Comparison of ENCODE assay signal across 8 cellular contexts in the genomic region with DNA sequence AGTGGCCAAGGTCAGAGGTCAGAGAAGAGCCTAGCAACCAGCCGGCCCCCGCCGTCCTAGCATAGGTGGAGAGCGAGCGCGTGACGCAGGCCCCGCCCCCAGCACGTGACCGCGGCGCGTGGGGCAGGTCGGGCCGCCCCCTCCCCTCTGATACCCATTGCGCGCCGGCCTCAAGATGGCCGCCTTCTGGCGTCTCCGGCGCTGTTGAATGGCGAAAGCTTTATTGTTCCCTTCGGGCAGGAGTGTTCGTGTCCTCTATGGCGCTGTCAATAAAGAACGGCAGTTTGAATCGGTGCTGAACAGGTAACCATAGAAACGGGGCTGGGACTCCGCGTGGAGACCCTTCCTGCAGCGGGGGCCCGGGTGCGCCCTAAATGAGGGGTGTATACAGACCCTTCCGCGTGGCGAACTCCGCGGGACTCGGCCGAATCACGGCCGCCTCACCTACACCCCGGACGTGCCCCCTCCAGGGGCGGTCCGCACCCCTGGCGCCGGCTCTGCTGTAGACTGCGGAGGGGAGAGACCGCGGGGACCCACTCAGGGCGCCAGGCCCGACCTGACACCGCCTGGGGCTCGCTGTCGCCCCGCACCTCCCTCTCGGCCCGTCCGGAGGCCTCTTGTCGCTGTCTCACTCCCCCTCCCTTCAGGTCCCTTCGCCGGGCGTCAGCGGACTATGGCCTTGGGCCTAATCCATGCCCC. TPM values are rescaled to one million over a fixed set of nuclear protein-coding genes. Genes with fewer than 3 reads are reported as not detected.
DNase-seq lines count a peak whose midpoint lies in the region; ATAC-seq and TF ChIP-seq lines count a peak whose summit lies in the region.

A gene with protein sequence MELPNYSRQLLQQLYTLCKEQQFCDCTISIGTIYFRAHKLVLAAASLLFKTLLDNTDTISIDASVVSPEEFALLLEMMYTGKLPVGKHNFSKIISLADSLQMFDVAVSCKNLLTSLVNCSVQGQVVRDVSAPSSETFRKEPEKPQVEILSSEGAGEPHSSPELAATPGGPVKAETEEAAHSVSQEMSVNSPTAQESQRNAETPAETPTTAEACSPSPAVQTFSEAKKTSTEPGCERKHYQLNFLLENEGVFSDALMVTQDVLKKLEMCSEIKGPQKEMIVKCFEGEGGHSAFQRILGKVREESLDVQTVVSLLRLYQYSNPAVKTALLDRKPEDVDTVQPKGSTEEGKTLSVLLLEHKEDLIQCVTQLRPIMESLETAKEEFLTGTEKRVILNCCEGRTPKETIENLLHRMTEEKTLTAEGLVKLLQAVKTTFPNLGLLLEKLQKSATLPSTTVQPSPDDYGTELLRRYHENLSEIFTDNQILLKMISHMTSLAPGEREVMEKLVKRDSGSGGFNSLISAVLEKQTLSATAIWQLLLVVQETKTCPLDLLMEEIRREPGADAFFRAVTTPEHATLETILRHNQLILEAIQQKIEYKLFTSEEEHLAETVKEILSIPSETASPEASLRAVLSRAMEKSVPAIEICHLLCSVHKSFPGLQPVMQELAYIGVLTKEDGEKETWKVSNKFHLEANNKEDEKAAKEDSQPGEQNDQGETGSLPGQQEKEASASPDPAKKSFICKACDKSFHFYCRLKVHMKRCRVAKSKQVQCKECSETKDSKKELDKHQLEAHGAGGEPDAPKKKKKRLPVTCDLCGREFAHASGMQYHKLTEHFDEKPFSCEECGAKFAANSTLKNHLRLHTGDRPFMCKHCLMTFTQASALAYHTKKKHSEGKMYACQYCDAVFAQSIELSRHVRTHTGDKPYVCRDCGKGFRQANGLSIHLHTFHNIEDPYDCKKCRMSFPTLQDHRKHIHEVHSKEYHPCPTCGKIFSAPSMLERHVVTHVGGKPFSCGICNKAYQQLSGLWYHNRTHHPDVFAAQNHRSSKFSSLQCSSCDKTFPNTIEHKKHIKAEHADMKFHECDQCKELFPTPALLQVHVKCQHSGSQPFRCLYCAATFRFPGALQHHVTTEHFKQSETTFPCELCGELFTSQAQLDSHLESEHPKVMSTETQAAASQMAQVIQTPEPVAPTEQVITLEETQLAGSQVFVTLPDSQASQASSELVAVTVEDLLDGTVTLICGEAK (plus strand): TSS at position 150 of the 699 bp plus-strand sequence. CDS start 38,098 bp downstream, outside the sequence.

- H3K36me3 Mint-ChIP-seq in activated naive CD4-positive, alpha-beta T cell treated with anti-CD3 and anti-CD28 coated beads, Interleukin-2, amount 50 U/mL, for 72 hours, result peaks cover 7 to 13% of the 10 kb centered on the region in 2 donors

- peak within 1 kb of the TSS; percentile 93 for H3K27ac ChIP-seq in temporal lobe (ENCODE audit: low read depth, low read length)

- DNase-seq in GM06990 (ENCODE audit: extremely low read depth, insufficient read length), result peak; percentile 96
- DNase-seq in NCI-H1092 (lab: John Stamatoyannopoulos, UW), result peak; percentile 99
- peak; percentile 85 for DNase-seq in SKM-1 (lab: John Stamatoyannopoulos, UW; ENCODE audit: unreplicated experiment)
- peak; percentile 93 to 95 for DNase-seq in activated naive CD4-positive, alpha-beta T cell treated with anti-CD3 and anti-CD28 coated beads, Interleukin-2, amount 50 U/mL, for 72 hours (ENCODE audit: low spot score in 2 of 2)
- peak; percentile 93 for DNase-seq in glomerular visceral epithelial cell (ENCODE audit: extremely low spot score)
- peak; percentile 88 for DNase-seq in omental fat pad (ENCODE audit: low spot score)

- ATAC-seq in HG02588 (IDR thresholded peaks at IDR 0.05; ENCODE audit: unreplicated experiment) (peak; percentile 82), omental fat pad (ENCODE audit: low FRiP score) (peak; percentile 96)
- ATAC-seq in activated naive CD4-positive, alpha-beta T cell treated with anti-CD3 and anti-CD28 coated beads, Interleukin-2, amount 50 U/mL, for 72 hours, result peak; percentile 95 to 100

- peaks cover 0 to 6% of the 10 kb centered on the region in 2 donors for H3K9me3 Mint-ChIP-seq in activated naive CD4-positive, alpha-beta T cell treated with anti-CD3 and anti-CD28 coated beads, Interleukin-2, amount 50 U/mL, for 72 hours

- peak within 1 kb of the TSS; percentile 67 for H3K4me3 ChIP-seq in GM06990 (replicated peaks; ENCODE audit: low read depth, low read length)

- H3K36me3 ChIP-seq in GM06990 (ENCODE audit: control insufficient read depth, insufficient read depth, low read length), result no peaks in the 10 kb centered on the region

- TF ChIP-seq CTCF in GM06990 (IDR thresholded peaks at IDR 0.05; ENCODE audit: insufficient read depth, low read length, poor library complexity, severe bottlenecking), result no peak
- no peak for TF ChIP-seq CTCF in omental fat pad (IDR thresholded peaks at IDR 0.05)

- peak within 1 kb of the TSS; percentile 90 to 97 for H3K27ac Mint-ChIP-seq in activated naive CD4-positive, alpha-beta T cell treated with anti-CD3 and anti-CD28 coated beads, Interleukin-2, amount 50 U/mL, for 72 hours

- no peaks in the 10 kb centered on the region for H3K27me3 ChIP-seq in GM06990 (replicated peaks; ENCODE audit: control insufficient read depth, insufficient read depth, low read length)

RNA-seq across cellular contexts. Expression of the gene that starts here (rescaled TPM):
- 10 to 100 TPM; 15.9 to 16.3 TPM for total RNA-seq in activated naive CD4-positive, alpha-beta T cell treated with anti-CD3 and anti-CD28 coated beads, Interleukin-2, amount 50 U/mL, for 72 hours
- total RNA-seq in omental fat pad, result 10 to 100 TPM; 13.2 to 19.9 (median 17.8) TPM
- total RNA-seq in temporal lobe, result 11.6 TPM

Comparison
In these comparisons a context has a peak if more than half of its experiments do, and no peak if none do; other contexts are left out.
1. Peak in every context shown above with its lines: DNase-seq, ATAC-seq, H3K4me3 ChIP-seq and H3K27ac ChIP-seq.